ENCODE assay signal across 29 cellular contexts in genomic region chr10:47288236-47288635, GRCh38. TPM values are rescaled to one million over a fixed set of nuclear protein-coding genes. Genes with fewer than 3 reads are reported as not detected.
"Had no signal": no experiment of that assay in that cellular context is flagged by ENCODE, and none has a peak within 500 bp of the region (broad histone marks: within the 10 kb centered on the region; RNA-seq: fewer than 3 reads in every experiment).

No MANE protein-coding gene starts in this region.

- H3K27me3 ChIP-seq: dorsolateral prefrontal cortex, gastrocnemius medialis, neutrophil, stomach, tibial artery, upper lobe of left lung had no signal

- H3K4me1 ChIP-seq: gastrocnemius medialis, parathyroid adenoma, upper lobe of left lung had no signal

- H2AFZ ChIP-seq: parathyroid adenoma had no signal

- H3K9me3 ChIP-seq: gastrocnemius medialis, neutrophil, stomach, tibial artery, upper lobe of left lung had no signal

- H3K79me2 ChIP-seq: parathyroid adenoma had no signal

- H3K9ac ChIP-seq: parathyroid adenoma had no signal

- H3K36me3 ChIP-seq: gastrocnemius medialis, neutrophil, stomach, tibial artery, upper lobe of left lung had no signal

- DNase-seq: effector CD4-positive, alpha-beta T cell; foreskin fibroblast; gastrocnemius medialis; kidney; natural killer cell; stimulated activated CD4-positive, alpha-beta T cell treated with anti-CD3 and anti-CD28 coated beads, Interleukin-4, amount 100 ng/mL, for 24 hours; stimulated activated naive CD4-positive, alpha-beta T cell treated with Interleukin-2 at 50 U/mL for 16 hours; stomach; upper lobe of left lung had no signal

- H3K27ac ChIP-seq: dorsolateral prefrontal cortex, epithelial cell of prostate, gastrocnemius medialis, neutrophil, parathyroid adenoma, stomach, tibial artery, upper lobe of left lung had no signal

- FAIRE-seq: kidney, urothelium cell line had no signal

- H3K4me3 ChIP-seq: dorsolateral prefrontal cortex, gastrocnemius medialis, lung, stomach, tibial artery, upper lobe of left lung had no signal

- ATAC-seq: gastrocnemius medialis; left lobe of liver; natural killer cell; sciatic nerve; stimulated activated effector memory CD8-positive, alpha-beta T cell treated with anti-CD3 and anti-CD28 coated beads, Interleukin-12 subunit alpha, Interleukin-12 subunit beta, amount 100 ng/mL, for 72 hours had no signal

RNA-seq across cellular contexts. Expression of gene GDF10, which starts 11.8 kb away (rescaled TPM):
- total RNA-seq: esophagus mucosa, glomerular endothelial cell, mononuclear cell, natural killer cell, progenitor cell of endocrine pancreas had no signal

RNA-seq across cellular contexts. Expression of gene GDF2, which starts 34.0 kb away (rescaled TPM):
- total RNA-seq: esophagus mucosa, gastrocnemius medialis, glomerular endothelial cell, kidney, lung, mononuclear cell, natural killer cell, omental fat pad, progenitor cell of endocrine pancreas, sciatic nerve, skeletal muscle tissue, stomach, subcutaneous adipose tissue, temporal lobe, upper lobe of left lung had no signal
- polyA plus RNA-seq: lung, neural cell, stomach had no signal

RNA-seq across cellular contexts. Expression of gene RBP3, which starts 59.9 kb away (rescaled TPM):
- total RNA-seq: esophagus mucosa, gastrocnemius medialis, glomerular endothelial cell, kidney, left lobe of liver, liver, lung, mononuclear cell, natural killer cell, omental fat pad, sciatic nerve, skeletal muscle tissue, stomach, subcutaneous adipose tissue, temporal lobe, upper lobe of left lung had no signal
- polyA plus RNA-seq: liver, neural cell, stomach had no signal
